ENCODE assay signal across 19 cellular contexts in genomic region chr11:34978236-34979191, GRCh38.
A peak's percentile ranks its signal among the peaks of the same experiment; 100 is the strongest.
DNase-seq lines count a peak whose midpoint lies in the region; ATAC-seq, FAIRE-seq and TF ChIP-seq lines count a peak whose summit lies in the region.
"Had no signal": no experiment of that assay in that cellular context is flagged by ENCODE, and none has a peak within 500 bp of the region (broad histone marks: within the 10 kb centered on the region; RNA-seq: fewer than 3 reads in every experiment).

No MANE protein-coding gene starts in this region.

- H3K9me1 ChIP-seq in keratinocyte (ENCODE audit: control insufficient read depth, extremely low read depth, insufficient read depth, low read length) = no peaks in the 10 kb centered on the region

- H2AFZ ChIP-seq in HepG2 (ENCODE audit: low read length) = no peak overlapping the region
- H2AFZ ChIP-seq in keratinocyte (ENCODE audit: control insufficient read depth, low read length) = no peak overlapping the region

- TF ChIP-seq POLR2A in HepG2 (IDR thresholded peaks at IDR 0.05; ENCODE audit: insufficient read depth in 1 of 2, low read depth in 2 of 2, low read length in 2 of 2) (no peak), right lobe of liver (IDR thresholded peaks at IDR 0.05) (no peak)

- DNase-seq in HepG2 (ENCODE audit: low spot score) (no peak), right lobe of liver (no peak), WTC11 (ENCODE audit: low spot score) (no peak), keratinocyte (ENCODE audit: low read depth, low spot score) (no peak), small intestine (no peak), coronary artery (ENCODE audit: low spot score) (no peak), D721Med (ENCODE audit: insufficient read length, low spot score) (no peak)
- DNase-seq: activated gamma-delta T cell treated with Interleukin-2 at 50 U/mL for 16 hours, esophagus squamous epithelium, MG63, NCI-H2081, NCI-H82, pancreas had no signal

- H3K4me1 ChIP-seq in HepG2 (ENCODE audit: insufficient read depth, low read length) (peaks cover 13% of the 10 kb centered on the region), right lobe of liver (no peaks in the 10 kb centered on the region), keratinocyte (ENCODE audit: control insufficient read depth, extremely low read depth, insufficient read depth, low read length) (peaks cover 35% of the 10 kb centered on the region), small intestine (ENCODE audit: control insufficient read depth in 2 of 2, insufficient read depth in 1 of 2, low read depth in 1 of 2, low read length in 1 of 2) (no peaks in the 10 kb centered on the region)

- peaks cover 3% of the 10 kb centered on the region for H3K9me3 Mint-ChIP-seq in WTC11
- H3K9me3 Mint-ChIP-seq: central memory CD8-positive, alpha-beta T cell had no signal

- dilution Hi-C loops in keratinocyte (cut with MboI; ENCODE audit: extremely low pct_ligation_motif_present, low sequenced_read_pairs) = no loop called here

- H3K36me3 Mint-ChIP-seq in WTC11 = peaks cover 28% of the 10 kb centered on the region

- no peak for FAIRE-seq in HepG2 (lab: Jason Lieb, UNC)
- FAIRE-seq in keratinocyte (lab: Jason Lieb, UNC) = peak; percentile 69
- FAIRE-seq in small intestine (lab: Jason Lieb, UNC) = no peak
- no peak for FAIRE-seq in D721Med (lab: Jason Lieb, UNC)
- FAIRE-seq: GM12891 had no signal

- H3K4me3 ChIP-seq in HepG2 (replicated peaks in 1 of 3; ENCODE audit: insufficient read depth in 1 of 3, low read depth in 2 of 3, low read length in 3 of 3) = no peak overlapping the region
- no peak overlapping the region for H3K4me3 ChIP-seq in right lobe of liver
- H3K4me3 ChIP-seq in keratinocyte (ENCODE audit: control insufficient read depth in 2 of 3, extremely low read depth in 1 of 3, insufficient read depth in 2 of 3, low read depth in 1 of 3, low read length in 3 of 3) = peak overlapping the region in 1 of 3 experiments; percentile 16
- H3K4me3 ChIP-seq in small intestine (ENCODE audit: low read depth in 1 of 2, low read length in 2 of 2) = no peak overlapping the region
- no peak overlapping the region for H3K4me3 ChIP-seq in coronary artery
- H3K4me3 ChIP-seq: esophagus squamous epithelium, lung, MG63, pancreas, SK-N-MC, thoracic aorta had no signal

- WGBS in HepG2 (ENCODE audit: low lambda C conversion rate) = 97% methylated on average over 7 of the region's 7 CpGs
- WGBS in right lobe of liver (ENCODE audit: insufficient coverage, low coverage, low lambda C conversion rate, missing lambda C conversion rate) = 92% methylated on average over 7 of the region's 7 CpGs
- 91 to 96% (median 94%) methylated on average over 7 of the region's 7 CpGs for WGBS in small intestine, 3 donors

- intact Hi-C loops in HepG2 (cut with micrococcal nuclease; ENCODE audit: unreplicated experiment) = no loop called here
- intact Hi-C loops in right lobe of liver (cut with DNase I) = no loop called here

- H3K9me3 ChIP-seq in HepG2 (ENCODE audit: low read length) = no peaks in the 10 kb centered on the region
- no peaks in the 10 kb centered on the region for H3K9me3 ChIP-seq in right lobe of liver
- H3K9me3 ChIP-seq in keratinocyte (ENCODE audit: control insufficient read depth, low read depth, low read length) = no peaks in the 10 kb centered on the region
- no peaks in the 10 kb centered on the region for H3K9me3 ChIP-seq in small intestine (ENCODE audit: control insufficient read depth, low read depth)
- H3K9me3 ChIP-seq: esophagus squamous epithelium, pancreas, thoracic aorta had no signal

- TF ChIP-seq EP300 in HepG2 (IDR thresholded peaks at IDR 0.05; ENCODE audit: low read depth in 2 of 2, low read length in 2 of 2) (no peak), HepG2 (CRISPR knock-in tag; IDR thresholded peaks at IDR 0.05; ENCODE audit: borderline replicate concordance) (no peak)

- CTCF ChIA-PET in HepG2 (lab: Yijun Ruan, JAX; ENCODE audit: low intra/inter-chr PET ratio, low total read pairs) = no interaction called here
- CTCF ChIA-PET in WTC11 (lab: Charles Lee) = interaction anchor here (1.3 kb wide), 1 partner anchor 327 kb away, joined by 4 read pairs; no protein-coding TSS in a partner anchor

- no peak overlapping the region for H3K4me2 ChIP-seq in HepG2 (ENCODE audit: low read depth, low read length)
- H3K4me2 ChIP-seq in keratinocyte (ENCODE audit: control insufficient read depth, extremely low read depth, insufficient read depth, low read depth, low read length) = peak overlapping the region; percentile 56

- H4K20me1 ChIP-seq in HepG2 (ENCODE audit: insufficient read depth, low read length) (no peaks in the 10 kb centered on the region), keratinocyte (ENCODE audit: control insufficient read depth, extremely low read depth, insufficient read depth, low read length) (no peaks in the 10 kb centered on the region)

- H3K4me1 Mint-ChIP-seq in WTC11 = peaks cover 14% of the 10 kb centered on the region
- H3K4me1 Mint-ChIP-seq: central memory CD8-positive, alpha-beta T cell had no signal

- H3K27ac ChIP-seq in HepG2 (ENCODE audit: extremely low read length, insufficient read depth, low read length) (no peak overlapping the region), right lobe of liver (no peak overlapping the region), keratinocyte (ENCODE audit: control insufficient read depth, insufficient read depth, low read length) (peak overlapping the region; percentile 30), small intestine (ENCODE audit: low read depth in 1 of 2, low read length in 1 of 2) (no peak overlapping the region), coronary artery (no peak overlapping the region)
- H3K27ac ChIP-seq: SK-N-MC, thoracic aorta had no signal

- H3K9ac ChIP-seq in HepG2 (ENCODE audit: insufficient read depth, low read depth, low read length) (no peak overlapping the region), keratinocyte (ENCODE audit: control insufficient read depth, extremely low read depth, insufficient read depth, low read length) (no peak overlapping the region)

- POLR2A ChIA-PET in HepG2 (lab: Yijun Ruan, JAX) = no interaction called here
- POLR2A ChIA-PET in WTC11 (lab: Charles Lee) = no interaction called here

- peaks cover 3 to 45% of the 10 kb centered on the region in 2 experiments; a peak in 4 of 5 replicates for H3K36me3 ChIP-seq in HepG2 (replicated peaks in 1 of 2; ENCODE audit: control insufficient read depth in 1 of 2, insufficient read depth in 2 of 2, low read length in 2 of 2)
- peaks cover 0 to 3% (median 0%) of the 10 kb centered on the region in 4 donors for H3K36me3 ChIP-seq in right lobe of liver
- no peaks in the 10 kb centered on the region for H3K36me3 ChIP-seq in keratinocyte (ENCODE audit: control insufficient read depth in 2 of 2, extremely low read depth in 1 of 2, insufficient read depth in 2 of 2, low read length in 2 of 2)
- H3K36me3 ChIP-seq in small intestine (ENCODE audit: control insufficient read depth in 2 of 2, insufficient read depth in 2 of 2, low read length in 2 of 2) = no peaks in the 10 kb centered on the region
- H3K36me3 ChIP-seq: pancreas had no signal

- H3K27me3 Mint-ChIP-seq in WTC11 (ENCODE audit: low read depth) = no peaks in the 10 kb centered on the region
- H3K27me3 Mint-ChIP-seq: central memory CD8-positive, alpha-beta T cell had no signal

- in situ Hi-C loops in HepG2 (cut with HindIII; ENCODE audit: extremely low pct_ligation_motif_present, low pct_unique_long_range_greater_than_20kb) = no loop called here

- no peaks in the 10 kb centered on the region for H3K79me2 ChIP-seq in HepG2 (ENCODE audit: insufficient read depth, low read length)
- H3K79me2 ChIP-seq in keratinocyte (ENCODE audit: control insufficient read depth, insufficient read depth, low read length) = peaks cover 3% of the 10 kb centered on the region

- ATAC-seq in HepG2 = no peak
- ATAC-seq in right lobe of liver = no peak
- peak; percentile 51; the same call in 1 of the 2 replicates for ATAC-seq in WTC11
- no peak for ATAC-seq in HG02678 (IDR thresholded peaks at IDR 0.05; ENCODE audit: unreplicated experiment)

- no peak for TF ChIP-seq RAD21 in HepG2 (CRISPR knock-in tag; IDR thresholded peaks at IDR 0.05)

- H3K27me3 ChIP-seq in HepG2 (ENCODE audit: control insufficient read depth in 1 of 2, insufficient read depth in 2 of 2, low read length in 2 of 2) = no peaks in the 10 kb centered on the region
- no peaks in the 10 kb centered on the region for H3K27me3 ChIP-seq in right lobe of liver
- no peaks in the 10 kb centered on the region for H3K27me3 ChIP-seq in keratinocyte (ENCODE audit: control insufficient read depth, extremely low read depth, insufficient read depth, low read length)
- no peaks in the 10 kb centered on the region for H3K27me3 ChIP-seq in small intestine (ENCODE audit: control insufficient read depth in 2 of 2, insufficient read depth in 2 of 2, low read length in 2 of 2)
- H3K27me3 ChIP-seq: esophagus squamous epithelium, MG63, pancreas had no signal

- H3K4me3 Mint-ChIP-seq in WTC11 = no peak overlapping the region
- H3K4me3 Mint-ChIP-seq: central memory CD8-positive, alpha-beta T cell had no signal

- peak overlapping the region; percentile 14 for H3K27ac Mint-ChIP-seq in WTC11

- no TSS peak for BruUV-seq in HepG2 (replicated peaks; lab: Mats Ljungman, UMichigan)

- TF ChIP-seq CTCF in HepG2 (CRISPR knock-in tag; IDR thresholded peaks at IDR 0.05) = no peak
- TF ChIP-seq CTCF in right lobe of liver (IDR thresholded peaks at IDR 0.05) = no peak
- TF ChIP-seq CTCF in WTC11 (IDR thresholded peaks at IDR 0.05) = no peak
- TF ChIP-seq CTCF in keratinocyte (optimal IDR thresholded peaks at IDR 0.05 in 1 of 3, IDR thresholded peaks at IDR 0.05 in 1 of 3, conservative IDR thresholded peaks at IDR 0.05 in 1 of 3; ENCODE audit: extremely low read depth in 1 of 3, insufficient read depth in 2 of 3, low read length in 3 of 3) = no peak
- TF ChIP-seq CTCF in coronary artery (IDR thresholded peaks at IDR 0.05) = no peak
- TF ChIP-seq CTCF in D721Med (IDR thresholded peaks at IDR 0.05; ENCODE audit: insufficient read depth, missing control alignments) = no peak

TF ChIP-seq in WTC11, 78 proteins besides CTCF, POLR2A, EP300 and RAD21 (continues in another document):
- TF ChIP-seq ZBTB43 (CRISPR knock-in tag; IDR thresholded peaks at IDR 0.05) = no peak
